Comparison of ENCODE assay signal across 16 cellular contexts in the genomic region with DNA sequence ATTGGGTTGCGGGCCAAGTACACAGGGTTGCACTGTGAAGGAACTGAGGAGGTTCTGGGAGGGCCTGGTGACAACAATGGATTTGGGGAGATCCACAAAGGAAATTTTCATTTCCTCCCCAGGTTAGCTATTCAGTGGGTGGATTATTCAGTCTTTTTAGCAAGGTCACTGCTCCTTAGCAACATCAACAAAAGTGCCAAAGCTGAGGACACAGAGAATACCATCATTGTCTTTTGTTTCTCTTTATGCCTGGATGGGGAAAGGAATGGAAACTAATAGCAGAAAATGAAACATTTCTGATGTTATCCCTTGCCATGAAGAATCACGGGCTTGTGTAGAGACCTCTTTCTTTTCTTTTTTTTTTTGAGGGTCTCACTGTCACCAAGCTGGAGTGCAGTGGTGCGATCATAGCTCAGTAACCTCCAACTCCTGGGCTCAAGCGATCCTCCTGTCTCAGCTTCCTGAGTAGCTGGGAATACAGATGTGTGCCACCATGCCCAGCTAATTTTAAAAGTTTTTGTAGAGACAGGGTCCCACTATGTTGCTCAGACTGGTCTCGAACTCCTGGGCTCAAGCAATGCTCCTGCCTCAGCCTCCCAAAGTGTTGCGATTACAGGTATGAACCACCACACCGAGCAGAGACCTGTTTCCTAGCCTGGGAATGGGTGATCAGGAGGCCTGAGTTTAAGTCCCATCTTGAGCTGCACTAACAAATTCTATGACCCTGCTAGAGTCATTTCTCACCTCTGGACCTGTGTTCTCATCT. TPM values are rescaled to one million over a fixed set of nuclear protein-coding genes. Genes with fewer than 3 reads are reported as not detected.
DNase-seq lines count a peak whose midpoint lies in the region; ATAC-seq, FAIRE-seq and TF ChIP-seq lines count a peak whose summit lies in the region.
"Had no signal": no experiment of that assay in that cellular context is flagged by ENCODE, and none has a peak within 500 bp of the region (broad histone marks: within the 10 kb centered on the region; RNA-seq: fewer than 3 reads in every experiment).

No MANE protein-coding gene starts in this region.

- DNase-seq in natural killer cell = no peak
- no peak for DNase-seq in natural killer cell treated with Interleukin-12 subunit alpha and Interleukin-12 subunit beta and Interleukin-15 and Interleukin-18, amount 100 ng/mL, for 72 hours (ENCODE audit: low spot score)
- no peak for DNase-seq in naive B cell
- no peak for DNase-seq in RCC 7860 (ENCODE audit: low spot score)
- DNase-seq: activated CD4-positive, CD25-positive, alpha-beta regulatory T cell treated with anti-CD3 and anti-CD28 coated beads, Interleukin-2, amount 50 U/mL, for 72 hours; activated effector memory CD4-positive, alpha-beta T cell treated with Interleukin-2 at 50 U/mL for 16 hours; gastrocnemius medialis; HCEC 1CT; kidney; mesendoderm; NCI-H1417; NCI-H524 treated with DMSO at 0.1 percent for 48 hours; stimulated activated CD4-positive, alpha-beta T cell treated with anti-CD3 and anti-CD28 coated beads, Interleukin-4, amount 100 ng/mL, for 4 hours had no signal

- H3K27ac Mint-ChIP-seq in natural killer cell (peak overlapping the region; percentile 20 to 38), naive B cell (peak overlapping the region in 5 of 6 donors; percentile 8 to 49 (median 18))
- peak overlapping the region in 1 of 2 donors; percentile 79 for H3K27ac Mint-ChIP-seq in natural killer cell treated with Interleukin-12 subunit alpha and Interleukin-12 subunit beta and Interleukin-15 and Interleukin-18, amount 100 ng/mL, for 72 hours

- H3K9me3 Mint-ChIP-seq in natural killer cell (no peaks in the 10 kb centered on the region), naive B cell (no peaks in the 10 kb centered on the region)
- H3K9me3 Mint-ChIP-seq in natural killer cell treated with Interleukin-12 subunit alpha and Interleukin-12 subunit beta and Interleukin-15 and Interleukin-18, amount 100 ng/mL, for 72 hours = no peaks in the 10 kb centered on the region

- no peak overlapping the region for H3K4me3 Mint-ChIP-seq in natural killer cell
- H3K4me3 Mint-ChIP-seq in natural killer cell treated with Interleukin-12 subunit alpha and Interleukin-12 subunit beta and Interleukin-15 and Interleukin-18, amount 100 ng/mL, for 72 hours = no peak overlapping the region
- H3K4me3 Mint-ChIP-seq in naive B cell = peak overlapping the region in 1 of 8 donors; percentile 78

- FAIRE-seq in RCC 7860 (lab: Jason Lieb, UNC) = no peak
- FAIRE-seq: kidney had no signal

- no peaks in the 10 kb centered on the region for H3K27me3 Mint-ChIP-seq in natural killer cell (ENCODE audit: low read depth in 2 of 2)
- peaks cover 0 to 4% of the 10 kb centered on the region in 2 donors for H3K27me3 Mint-ChIP-seq in natural killer cell treated with Interleukin-12 subunit alpha and Interleukin-12 subunit beta and Interleukin-15 and Interleukin-18, amount 100 ng/mL, for 72 hours
- no peaks in the 10 kb centered on the region for H3K27me3 Mint-ChIP-seq in naive B cell

- no peak for TF ChIP-seq CTCF in natural killer cell (IDR thresholded peaks at IDR 0.05)

- H3K36me3 Mint-ChIP-seq in natural killer cell (no peaks in the 10 kb centered on the region), naive B cell (no peaks in the 10 kb centered on the region)
- no peaks in the 10 kb centered on the region for H3K36me3 Mint-ChIP-seq in natural killer cell treated with Interleukin-12 subunit alpha and Interleukin-12 subunit beta and Interleukin-15 and Interleukin-18, amount 100 ng/mL, for 72 hours

- no peak for ATAC-seq in natural killer cell
- ATAC-seq in natural killer cell treated with Interleukin-12 subunit alpha and Interleukin-12 subunit beta and Interleukin-15 and Interleukin-18, amount 100 ng/mL, for 72 hours = no peak
- ATAC-seq in naive B cell (ENCODE audit: low read depth in 2 of 2) = no peak
- ATAC-seq in HG02610 (IDR thresholded peaks at IDR 0.05; ENCODE audit: unreplicated experiment) = no peak
- ATAC-seq in GM21619 (IDR thresholded peaks at IDR 0.05; ENCODE audit: unreplicated experiment) = no peak
- ATAC-seq: esophagus mucosa, gastrocnemius medialis had no signal

- H3K4me1 Mint-ChIP-seq in natural killer cell = peaks cover 17 to 20% of the 10 kb centered on the region in 2 donors
- H3K4me1 Mint-ChIP-seq in natural killer cell treated with Interleukin-12 subunit alpha and Interleukin-12 subunit beta and Interleukin-15 and Interleukin-18, amount 100 ng/mL, for 72 hours (ENCODE audit: low read depth in 2 of 2) = peaks cover 9 to 19% of the 10 kb centered on the region in 2 donors
- peaks cover 14 to 40% (median 23%) of the 10 kb centered on the region in 3 donors for H3K4me1 Mint-ChIP-seq in naive B cell

- intact Hi-C loops in natural killer cell (cut with micrococcal nuclease) = no loop called here

RNA-seq across cellular contexts. Expression of a gene that starts 6.5 kb away (rescaled TPM):
- 10 to 100 TPM; 13.2 to 27.8 (median 25.1) TPM for total RNA-seq in natural killer cell
- total RNA-seq in natural killer cell treated with Interleukin-12 subunit alpha and Interleukin-12 subunit beta and Interleukin-15 and Interleukin-18, amount 100 ng/mL, for 72 hours = 10 to 100 TPM; 12.4 to 18.7 TPM
- polyA plus RNA-seq in naive B cell (ENCODE audit: low read depth in 6 of 6) = 10 to 100 TPM in 1 of 6 donors, 1 to 10 TPM in 5; 3.9 to 11.8 (median 5.1) TPM

RNA-seq across cellular contexts. Expression of a gene that starts 10.3 kb away (rescaled TPM):
- total RNA-seq in natural killer cell = 10 to 100 TPM in 1 of 3 donors, 1 to 10 TPM in 2; 5.1 to 10.1 (median 7.0) TPM
- 1 to 10 TPM; 5.8 to 7.8 TPM for total RNA-seq in natural killer cell treated with Interleukin-12 subunit alpha and Interleukin-12 subunit beta and Interleukin-15 and Interleukin-18, amount 100 ng/mL, for 72 hours
- 1 to 10 TPM; 1.0 to 6.9 (median 4.8) TPM for polyA plus RNA-seq in naive B cell (ENCODE audit: low read depth in 6 of 6)

RNA-seq across cellular contexts. Expression of a gene that starts 10.4 kb away (rescaled TPM):
- 10 to 100 TPM; 13.8 to 25.3 (median 14.4) TPM for total RNA-seq in natural killer cell
- total RNA-seq in natural killer cell treated with Interleukin-12 subunit alpha and Interleukin-12 subunit beta and Interleukin-15 and Interleukin-18, amount 100 ng/mL, for 72 hours = 10 to 100 TPM; 17.5 to 26.3 TPM
- under 1 TPM in 3 of 6 donors, not detected in 3; 0.22 to 0.72 (median 0.28) TPM for polyA plus RNA-seq in naive B cell (ENCODE audit: low read depth in 6 of 6)

RNA-seq across cellular contexts. Expression of a gene that starts 25.1 kb away (rescaled TPM):
- total RNA-seq in natural killer cell = 100 to 1,000 TPM; 226 to 261 (median 238) TPM
- 100 to 1,000 TPM; 182 to 274 TPM for total RNA-seq in natural killer cell treated with Interleukin-12 subunit alpha and Interleukin-12 subunit beta and Interleukin-15 and Interleukin-18, amount 100 ng/mL, for 72 hours
- 100 to 1,000 TPM; 114 to 160 (median 145) TPM for polyA plus RNA-seq in naive B cell (ENCODE audit: low read depth in 6 of 6)

RNA-seq across cellular contexts. Expression of a gene that starts 56.5 kb away (rescaled TPM):
- total RNA-seq in natural killer cell = under 1 TPM in 2 of 3 donors, not detected in 1; 0.28 to 1.00 TPM
- total RNA-seq in natural killer cell treated with Interleukin-12 subunit alpha and Interleukin-12 subunit beta and Interleukin-15 and Interleukin-18, amount 100 ng/mL, for 72 hours = under 1 TPM in 1 of 2 donors, not detected in 1; 0.42 TPM
- under 1 TPM in 2 of 6 donors, not detected in 4; 0.29 to 0.66 TPM for polyA plus RNA-seq in naive B cell (ENCODE audit: low read depth in 6 of 6)
